Comparison of ENCODE assay signal across 8 cellular contexts in the genomic region with DNA sequence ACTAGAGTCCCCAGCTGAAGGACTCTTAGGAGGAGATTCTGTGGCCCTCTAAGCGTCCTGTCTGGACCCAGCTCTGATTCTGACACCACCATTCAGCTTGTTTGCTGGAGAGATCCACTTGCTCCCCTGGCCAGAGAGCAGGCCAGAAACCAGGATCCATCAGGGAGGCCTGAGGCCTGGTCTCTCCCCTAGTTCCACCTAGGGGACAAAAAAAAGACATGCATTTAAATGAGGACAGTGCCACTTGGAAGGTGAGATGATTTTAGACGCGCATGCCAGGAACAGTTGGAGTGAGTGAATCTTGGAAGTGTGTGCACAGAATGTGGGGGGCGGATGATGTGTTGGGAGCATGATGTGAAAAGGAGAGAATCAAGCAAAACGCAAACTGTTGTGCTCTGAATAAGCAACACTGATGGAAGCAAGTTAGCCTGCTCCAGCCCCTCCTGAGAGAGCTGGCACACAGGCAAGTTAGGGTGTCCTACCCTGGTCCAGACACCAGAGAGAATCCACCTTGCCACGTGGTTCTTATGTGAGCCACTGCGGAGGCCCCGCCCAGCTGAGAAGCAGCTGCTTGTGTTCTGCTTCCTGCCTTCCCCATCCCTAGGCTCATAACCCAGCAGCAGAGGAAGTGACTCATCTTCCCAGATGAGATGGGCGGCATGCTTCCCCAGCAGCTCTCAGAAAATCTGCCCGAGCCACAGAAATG. TPM values are rescaled to one million over a fixed set of nuclear protein-coding genes. Genes with fewer than 3 reads are reported as not detected.
DNase-seq lines count a peak whose midpoint lies in the region; ATAC-seq and TF ChIP-seq lines count a peak whose summit lies in the region.

No MANE protein-coding gene starts in this region.

- H3K4me3 ChIP-seq in foreskin fibroblast (ENCODE audit: low read depth in 1 of 2, low read length in 2 of 2) (no peak overlapping the region), osteoblast (ENCODE audit: insufficient read depth, low read length) (no peak overlapping the region), tibial artery (no peak overlapping the region)

- H3K27ac ChIP-seq in osteoblast (ENCODE audit: low read depth, low read length) (peak overlapping the region; percentile 57), tibial artery (no peak overlapping the region)

- H3K36me3 ChIP-seq in osteoblast (ENCODE audit: insufficient read depth, low read length) (no peaks in the 10 kb centered on the region), tibial artery (no peaks in the 10 kb centered on the region)

- peak overlapping the region; percentile 87 for H2AFZ ChIP-seq in osteoblast (ENCODE audit: low read length)

- intact Hi-C loops in tibial artery (cut with DNase I; ENCODE audit: low total_unique reads) = no loop called here

- TF ChIP-seq CTCF in foreskin fibroblast (IDR thresholded peaks at IDR 0.05; ENCODE audit: low read depth, low read length) = no peak
- no peak for TF ChIP-seq CTCF in osteoblast (IDR thresholded peaks at IDR 0.05; ENCODE audit: extremely low read depth, low read depth, low read length)
- TF ChIP-seq CTCF in tibial artery (IDR thresholded peaks at IDR 0.05) = no peak

- H3K4me1 ChIP-seq in osteoblast (ENCODE audit: insufficient read depth, low read length) (peaks cover 10% of the 10 kb centered on the region), tibial artery (peaks cover 0 to 3% (median 0%) of the 10 kb centered on the region in 4 donors)

- peak overlapping the region; percentile 51 for H3K4me2 ChIP-seq in osteoblast (ENCODE audit: insufficient read depth, low read length)

- no peaks in the 10 kb centered on the region for H4K20me1 ChIP-seq in osteoblast (ENCODE audit: insufficient read depth, low read length)

- H3K9me3 ChIP-seq in osteoblast (ENCODE audit: low read depth, low read length) (no peaks in the 10 kb centered on the region), tibial artery (no peaks in the 10 kb centered on the region)

- ATAC-seq in HG03469 (IDR thresholded peaks at IDR 0.05; ENCODE audit: unreplicated experiment) = peak; percentile 73

- H3K27me3 ChIP-seq in osteoblast (ENCODE audit: insufficient read depth, low read length) (peaks cover 26% of the 10 kb centered on the region), tibial artery (peaks cover 0 to 22% of the 10 kb centered on the region in 2 donors)

- peak; percentile 25 to 47 for DNase-seq in NCI-H526 (lab: John Stamatoyannopoulos, UW)
- DNase-seq in NCI-H526 treated with DMSO at 0.1 percent for 48 hours (lab: John Stamatoyannopoulos, UW) = no peak
- peak; percentile 62 for DNase-seq in SIG-M5 (lab: John Stamatoyannopoulos, UW)
- DNase-seq in activated T-helper 9 cell treated with anti-CD3 and anti-CD28 coated beads, Interleukin-2, amount 50 U/mL, for 16 hours (ENCODE audit: low read depth) = peak; percentile 61
- peak; percentile 94 to 97 for DNase-seq in foreskin fibroblast
- DNase-seq in osteoblast (ENCODE audit: insufficient read length, low spot score, missing footprints) = peak; percentile 99
- DNase-seq in tibial artery = peak; percentile 81 to 83

- no peaks in the 10 kb centered on the region for H3K79me2 ChIP-seq in osteoblast (ENCODE audit: insufficient read depth, low read length)

RNA-seq across cellular contexts. Expression of a gene that starts 8.0 kb away (rescaled TPM):
- total RNA-seq in osteoblast = under 0.01 and 0.72 TPM in 2 replicates

RNA-seq across cellular contexts. Expression of a gene that starts 46.2 kb away (rescaled TPM):
- not detected in 2 replicates for total RNA-seq in osteoblast
